17 cellular contexts compared by ENCODE assay signal in genomic region chr1:62398377-62398776, GRCh38. TPM values are rescaled to one million over a fixed set of nuclear protein-coding genes. Genes with fewer than 3 reads are reported as not detected.
DNase-seq lines count a peak whose midpoint lies in the region; ATAC-seq and TF ChIP-seq lines count a peak whose summit lies in the region.
"Had no signal": no experiment of that assay in that cellular context is flagged by ENCODE, and none has a peak within 500 bp of the region (broad histone marks: within the 10 kb centered on the region; RNA-seq: fewer than 3 reads in every experiment).

No MANE protein-coding gene starts in this region.

- ATAC-seq in activated T-cell treated with anti-CD3 and anti-CD28 coated beads, Interleukin-2, amount 50 U/mL, for 4 hours: no peak
- ATAC-seq: CD8-positive, alpha-beta T cell; esophagus mucosa; left ventricle myocardium superior; stimulated activated naive CD8-positive, alpha-beta T cell treated with anti-CD3 and anti-CD28 coated beads, Interleukin-15, amount 100 ng/mL, for 72 hours had no signal

- no peak overlapping the region for H2BK12ac ChIP-seq in neuronal stem cell (ENCODE audit: low read length)

- H3K4me3 ChIP-seq in fibroblast of lung (replicated peaks in 1 of 4; ENCODE audit: control extremely low read depth in 1 of 4, insufficient read depth in 1 of 4, low read depth in 3 of 4, low read length in 4 of 4) (no peak overlapping the region), neuronal stem cell (ENCODE audit: low read length in 2 of 2) (no peak overlapping the region)
- H3K4me3 ChIP-seq: coronary artery, MG63 had no signal

- no peaks in the 10 kb centered on the region for H4K20me1 ChIP-seq in fibroblast of lung (ENCODE audit: control insufficient read depth, extremely low read depth, insufficient read depth, low read length)

- no peak overlapping the region for H3K9ac ChIP-seq in fibroblast of lung (ENCODE audit: insufficient read depth, low read length)
- no peak overlapping the region for H3K9ac ChIP-seq in neuronal stem cell (ENCODE audit: low read depth, low read length, poor library complexity)

- H3K27me3 ChIP-seq in fibroblast of lung (ENCODE audit: control insufficient read depth, insufficient read depth, low read length): no peaks in the 10 kb centered on the region
- peaks cover 0 to 23% (median 0%) of the 10 kb centered on the region in 3 experiments for H3K27me3 ChIP-seq in neuronal stem cell (ENCODE audit: control insufficient read depth in 3 of 3, insufficient read depth in 3 of 3, low read depth in 1 of 3, low read length in 3 of 3)
- H3K27me3 ChIP-seq: MG63 had no signal

- no peak overlapping the region for H4K91ac ChIP-seq in neuronal stem cell (ENCODE audit: low read depth, low read length, poor library complexity)

- no peak overlapping the region for H3K27ac ChIP-seq in fibroblast of lung (ENCODE audit: insufficient read depth, low read length)
- no peak overlapping the region for H3K27ac ChIP-seq in neuronal stem cell (replicated peaks; ENCODE audit: low read length)
- H3K27ac ChIP-seq: coronary artery had no signal

- H3K4me3 Mint-ChIP-seq in activated T-cell treated with anti-CD3 and anti-CD28 coated beads, Interleukin-2, amount 50 U/mL, for 4 hours: no peak overlapping the region
- H3K4me3 Mint-ChIP-seq: activated CD4-positive, alpha-beta T cell treated with anti-CD3 and anti-CD28 coated beads, Interleukin-2, amount 10 ng/mL, durations not matched to agents 7 days and 5 days; activated naive CD8-positive, alpha-beta T cell treated with anti-CD3 and anti-CD28 coated beads, Interleukin-2, amount 10 ng/mL, durations not matched to agents 7 days and 5 days; CD8-positive, alpha-beta T cell; stimulated activated naive CD8-positive, alpha-beta T cell treated with anti-CD3 and anti-CD28 coated beads, Interleukin-15, amount 100 ng/mL, for 72 hours; T-helper 2 cell treated with Interferon-gamma antibody and Interleukin-4, amounts not matched to agents 5 μg/mL and 100 μg/mL, for 36 hours had no signal

- no peaks in the 10 kb centered on the region for H3K79me1 ChIP-seq in neuronal stem cell (ENCODE audit: low read depth, low read length)

- H4K8ac ChIP-seq in neuronal stem cell (ENCODE audit: low read depth, low read length): no peak overlapping the region

- no peak overlapping the region for H2AK5ac ChIP-seq in neuronal stem cell (ENCODE audit: low read depth, low read length)

- no peak overlapping the region for H3K4me2 ChIP-seq in fibroblast of lung (ENCODE audit: extremely low read depth, insufficient read depth, low read length)
- H3K4me2 ChIP-seq in neuronal stem cell (ENCODE audit: insufficient read depth, low read length, poor library complexity, severe bottlenecking): no peak overlapping the region

- no peak overlapping the region for H2BK120ac ChIP-seq in neuronal stem cell (ENCODE audit: low read depth, low read length)

- H3K9me3 Mint-ChIP-seq in activated T-cell treated with anti-CD3 and anti-CD28 coated beads, Interleukin-2, amount 50 U/mL, for 4 hours: no peaks in the 10 kb centered on the region
- H3K9me3 Mint-ChIP-seq: activated CD4-positive, alpha-beta T cell treated with anti-CD3 and anti-CD28 coated beads, Interleukin-2, amount 10 ng/mL, durations not matched to agents 7 days and 5 days; activated naive CD8-positive, alpha-beta T cell treated with anti-CD3 and anti-CD28 coated beads, Interleukin-2, amount 10 ng/mL, durations not matched to agents 7 days and 5 days; CD8-positive, alpha-beta T cell; stimulated activated naive CD8-positive, alpha-beta T cell treated with anti-CD3 and anti-CD28 coated beads, Interleukin-15, amount 100 ng/mL, for 72 hours; T-helper 2 cell treated with Interferon-gamma antibody and Interleukin-4, amounts not matched to agents 5 μg/mL and 100 μg/mL, for 36 hours had no signal

- H3K4ac ChIP-seq in neuronal stem cell (ENCODE audit: low read length): no peak overlapping the region

- no peaks in the 10 kb centered on the region for H3K36me3 ChIP-seq in fibroblast of lung (ENCODE audit: control insufficient read depth, insufficient read depth, low read length)
- no peaks in the 10 kb centered on the region for H3K36me3 ChIP-seq in neuronal stem cell (replicated peaks in 1 of 2; ENCODE audit: control insufficient read depth in 2 of 2, insufficient read depth in 2 of 2, low read length in 2 of 2)
- H3K36me3 ChIP-seq: MG63 had no signal

- no peaks in the 10 kb centered on the region for H3K4me1 Mint-ChIP-seq in activated T-cell treated with anti-CD3 and anti-CD28 coated beads, Interleukin-2, amount 50 U/mL, for 4 hours (ENCODE audit: low read depth)
- H3K4me1 Mint-ChIP-seq: activated CD4-positive, alpha-beta T cell treated with anti-CD3 and anti-CD28 coated beads, Interleukin-2, amount 10 ng/mL, durations not matched to agents 7 days and 5 days; activated naive CD8-positive, alpha-beta T cell treated with anti-CD3 and anti-CD28 coated beads, Interleukin-2, amount 10 ng/mL, durations not matched to agents 7 days and 5 days; stimulated activated naive CD8-positive, alpha-beta T cell treated with anti-CD3 and anti-CD28 coated beads, Interleukin-15, amount 100 ng/mL, for 72 hours had no signal

- WGBS in neuronal stem cell (ENCODE audit: extremely low coverage in 2 of 2, insufficient read length in 2 of 2, insufficient replicate concordance in 1 of 2), 2 donors: no CpG with 5 or more reads among the region's 8 CpGs

- no peak overlapping the region for H2BK5ac ChIP-seq in neuronal stem cell (ENCODE audit: low read length)

- H3K36me3 Mint-ChIP-seq in activated T-cell treated with anti-CD3 and anti-CD28 coated beads, Interleukin-2, amount 50 U/mL, for 4 hours (ENCODE audit: insufficient read depth): no peaks in the 10 kb centered on the region
- H3K36me3 Mint-ChIP-seq: activated naive CD8-positive, alpha-beta T cell treated with anti-CD3 and anti-CD28 coated beads, Interleukin-2, amount 10 ng/mL, durations not matched to agents 7 days and 5 days; CD8-positive, alpha-beta T cell had no signal

- H2BK15ac ChIP-seq in neuronal stem cell (ENCODE audit: low read length): no peak overlapping the region

- no peak overlapping the region for H3K23ac ChIP-seq in neuronal stem cell (ENCODE audit: low read depth, low read length, poor library complexity)

- peaks cover 6% of the 10 kb centered on the region for H3K27me3 Mint-ChIP-seq in activated T-cell treated with anti-CD3 and anti-CD28 coated beads, Interleukin-2, amount 50 U/mL, for 4 hours (ENCODE audit: low read depth)

- TF ChIP-seq CTCF in fibroblast of lung (conservative IDR thresholded peaks at IDR 0.05 in 1 of 2, IDR thresholded peaks at IDR 0.05 in 1 of 2; ENCODE audit: low read depth in 1 of 2, low read length in 2 of 2): no peak

- no peak overlapping the region for H3K14ac ChIP-seq in neuronal stem cell (ENCODE audit: low read length)

- no peak overlapping the region for H3K18ac ChIP-seq in neuronal stem cell (ENCODE audit: low read length)

- H3K79me2 ChIP-seq in fibroblast of lung (ENCODE audit: control insufficient read depth, insufficient read depth, low read length): no peaks in the 10 kb centered on the region

- DNase-seq in GM04503 (ENCODE audit: low read depth) (peak; percentile 56), RPMI7951 (ENCODE audit: low read depth) (peak; percentile 76), fibroblast of lung (ENCODE audit: low read depth in 2 of 2) (peak; percentile 67 to 90), stromal cell of bone marrow (ENCODE audit: low read depth) (peak; percentile 62), neuronal stem cell (ENCODE audit: low spot score) (no peak)
- no peak for DNase-seq in activated CD4-positive, alpha-beta T cell treated with anti-CD3 and anti-CD28 coated beads for 1 hour
- DNase-seq in activated T-cell treated with anti-CD3 and anti-CD28 coated beads, Interleukin-2, amount 50 U/mL, for 4 hours: no peak
- DNase-seq: activated CD4-positive, alpha-beta T cell treated with anti-CD3 and anti-CD28 coated beads, Interleukin-2, amount 10 ng/mL, durations not matched to agents 7 days and 5 days; activated naive CD8-positive, alpha-beta T cell treated with anti-CD3 and anti-CD28 coated beads, Interleukin-2, amount 10 ng/mL, durations not matched to agents 7 days and 5 days; activated T-cell treated with anti-CD3 and anti-CD28 coated beads, Interleukin-2, amount 50 U/mL, for 1 hour; CD8-positive, alpha-beta T cell; left ventricle myocardium superior; MG63; stimulated activated naive CD8-positive, alpha-beta T cell treated with anti-CD3 and anti-CD28 coated beads, Interleukin-15, amount 100 ng/mL, for 72 hours had no signal

- H3K4me1 ChIP-seq in fibroblast of lung (ENCODE audit: control insufficient read depth, extremely low read depth, insufficient read depth, low read length) (no peaks in the 10 kb centered on the region), neuronal stem cell (ENCODE audit: control insufficient read depth in 2 of 2, insufficient read depth in 1 of 2, low read depth in 1 of 2, low read length in 2 of 2) (peaks cover 3 to 6% of the 10 kb centered on the region in 2 donors)

- H2AFZ ChIP-seq in fibroblast of lung (ENCODE audit: low read length) (no peak overlapping the region), neuronal stem cell (ENCODE audit: low read length) (no peak overlapping the region)

- H3K9me3 ChIP-seq in fibroblast of lung (ENCODE audit: control insufficient read depth, insufficient read depth, low read depth, low read length): no peaks in the 10 kb centered on the region
- no peaks in the 10 kb centered on the region for H3K9me3 ChIP-seq in neuronal stem cell (replicated peaks in 1 of 2; ENCODE audit: control insufficient read depth in 2 of 2, insufficient read depth in 1 of 2, low read depth in 1 of 2, low read length in 2 of 2)
- H3K9me3 ChIP-seq: MG63 had no signal

RNA-seq across cellular contexts. Expression of gene USP1, which starts 38.5 kb away (rescaled TPM):
- 70.8 and 72.9 TPM in 2 replicates for total RNA-seq in RPMI7951 (2014; rRNA removed; shearing (Covaris generic))
- total RNA-seq in fibroblast of lung: 19.5 and 20.0 TPM in 2 replicates
- 17.3 and 21.1 TPM in 2 replicates for polyA plus RNA-seq in fibroblast of lung
- polyA plus RNA-seq in fibroblast of lung (2012): 16.6 and 22.2 TPM in 2 replicates
- polyA minus RNA-seq in fibroblast of lung (ENCODE audit: low replicate concordance): 0.85 and 0.86 TPM in 2 replicates
- 10 to 100 TPM; 71.5 to 79.0 (median 72.5) TPM for total RNA-seq in activated T-cell treated with anti-CD3 and anti-CD28 coated beads, Interleukin-2, amount 50 U/mL, for 4 hours
- 46.7 TPM for polyA plus RNA-seq in neuronal stem cell (2013, experiment 1 of 2)
- polyA plus RNA-seq in neuronal stem cell (2013, experiment 2 of 2): 49.0 TPM

Comparison
In these comparisons a context has a peak if more than half of its experiments do, and no peak if none do; other contexts are left out.
1. DNase-seq: peak in GM04503 (single experiment), RPMI7951 (single experiment), fibroblast of lung (2 of 2) and stromal cell of bone marrow (single experiment); none in activated CD4-positive, alpha-beta T cell treated with anti-CD3 and anti-CD28 coated beads for 1 hour (single experiment), activated T-cell treated with anti-CD3 and anti-CD28 coated beads, Interleukin-2, amount 50 U/mL, for 4 hours (single experiment) and neuronal stem cell (single experiment).